Comparison of ENCODE assay signal across 15 cellular contexts in the genomic region with DNA sequence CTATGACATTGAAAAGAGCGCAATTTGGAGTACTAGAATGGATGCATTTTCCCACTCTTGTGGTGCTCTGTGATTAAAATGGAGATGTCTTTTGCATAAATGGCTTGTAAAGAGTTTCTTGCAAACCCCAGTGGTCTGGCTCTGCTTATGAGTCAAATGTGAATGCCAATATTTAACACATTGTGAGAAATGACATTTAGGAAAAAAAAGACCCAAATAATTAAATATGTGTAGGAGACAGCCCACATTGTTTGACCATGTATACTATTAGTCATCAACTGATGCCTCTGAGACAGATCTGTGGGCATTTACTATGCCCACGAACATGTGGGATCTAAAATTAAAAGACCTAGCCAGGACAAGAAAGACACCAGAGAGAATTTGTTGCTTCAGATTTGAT. TPM values are rescaled to one million over a fixed set of nuclear protein-coding genes. Genes with fewer than 3 reads are reported as not detected.
DNase-seq lines count a peak whose midpoint lies in the region; ATAC-seq lines count a peak whose summit lies in the region.
"Had no signal": no experiment of that assay in that cellular context is flagged by ENCODE, and none has a peak within 500 bp of the region (broad histone marks: within the 10 kb centered on the region; RNA-seq: fewer than 3 reads in every experiment).

No MANE protein-coding gene starts in this region.

- peaks cover 7% of the 10 kb centered on the region for H3K36me3 Mint-ChIP-seq in stimulated activated memory B cell treated with anti-CD40 and anti-IgM and Interleukin-4, amounts not matched to agents 10 μg/mL and 1 μg/mL and 100 μg/mL, for 72 hours
- H3K36me3 Mint-ChIP-seq: IgD-negative memory B cell had no signal

- H3K27me3 Mint-ChIP-seq in stimulated activated memory B cell treated with anti-CD40 and anti-IgM and Interleukin-4, amounts not matched to agents 10 μg/mL and 1 μg/mL and 100 μg/mL, for 72 hours = no peaks in the 10 kb centered on the region

- peak overlapping the region; percentile 32 for H3K27ac Mint-ChIP-seq in stimulated activated memory B cell treated with anti-CD40 and anti-IgM and Interleukin-4, amounts not matched to agents 10 μg/mL and 1 μg/mL and 100 μg/mL, for 72 hours
- H3K27ac Mint-ChIP-seq: IgD-negative memory B cell had no signal

- H3K4me1 Mint-ChIP-seq in stimulated activated memory B cell treated with anti-CD40 and anti-IgM and Interleukin-4, amounts not matched to agents 10 μg/mL and 1 μg/mL and 100 μg/mL, for 72 hours = peaks cover 9% of the 10 kb centered on the region

- H3K9me3 Mint-ChIP-seq in stimulated activated memory B cell treated with anti-CD40 and anti-IgM and Interleukin-4, amounts not matched to agents 10 μg/mL and 1 μg/mL and 100 μg/mL, for 72 hours = peaks cover 6% of the 10 kb centered on the region

- peak; percentile 86 for ATAC-seq in stimulated activated memory B cell treated with anti-CD40 and anti-IgM and Interleukin-4, amounts not matched to agents 10 μg/mL and 1 μg/mL and 100 μg/mL, for 72 hours
- ATAC-seq in HG03196 (IDR thresholded peaks at IDR 0.05; ENCODE audit: unreplicated experiment) = no peak
- ATAC-seq: A549 had no signal

- DNase-seq in ELR (ENCODE audit: low read depth) (peak; percentile 29), M059J (ENCODE audit: low read depth) (peak; percentile 58), fibroblast of peridontal ligament (ENCODE audit: extremely low read depth) (peak; percentile 18), hepatic stellate cell (ENCODE audit: low spot score) (no peak)
- DNase-seq in activated CD4-positive, alpha-beta T cell treated with anti-CD3 and anti-CD28 coated beads, Interleukin-2, amount 50 U/mL, for 48 hours = no peak
- DNase-seq: DMS 273 treated with DMSO at 0.1 percent for 48 hours, NCI-H1417, NCI-H2029, NCI-H2171, NCI-H446 treated with DMSO at 0.1 percent for 48 hours, NCI-H748 treated with DMSO at 0.1 percent for 48 hours had no signal

- no peak overlapping the region for H3K4me3 Mint-ChIP-seq in stimulated activated memory B cell treated with anti-CD40 and anti-IgM and Interleukin-4, amounts not matched to agents 10 μg/mL and 1 μg/mL and 100 μg/mL, for 72 hours
- H3K4me3 Mint-ChIP-seq: IgD-negative memory B cell had no signal

RNA-seq across cellular contexts. Expression of a gene that starts 22.2 kb away (rescaled TPM):
- total RNA-seq in M059J (2014; rRNA removed; shearing (Covaris generic)) = 13.8 and 43.1 TPM in 2 replicates

Comparison
In these comparisons a context has a peak if more than half of its experiments do, and no peak if none do; other contexts are left out.
1. DNase-seq: peak in ELR (single experiment), M059J (single experiment) and fibroblast of peridontal ligament (single experiment); none in activated CD4-positive, alpha-beta T cell treated with anti-CD3 and anti-CD28 coated beads, Interleukin-2, amount 50 U/mL, for 48 hours (0 of 2) and hepatic stellate cell (single experiment).